Comparison of ENCODE assay signal across 8 cellular contexts in the genomic region with DNA sequence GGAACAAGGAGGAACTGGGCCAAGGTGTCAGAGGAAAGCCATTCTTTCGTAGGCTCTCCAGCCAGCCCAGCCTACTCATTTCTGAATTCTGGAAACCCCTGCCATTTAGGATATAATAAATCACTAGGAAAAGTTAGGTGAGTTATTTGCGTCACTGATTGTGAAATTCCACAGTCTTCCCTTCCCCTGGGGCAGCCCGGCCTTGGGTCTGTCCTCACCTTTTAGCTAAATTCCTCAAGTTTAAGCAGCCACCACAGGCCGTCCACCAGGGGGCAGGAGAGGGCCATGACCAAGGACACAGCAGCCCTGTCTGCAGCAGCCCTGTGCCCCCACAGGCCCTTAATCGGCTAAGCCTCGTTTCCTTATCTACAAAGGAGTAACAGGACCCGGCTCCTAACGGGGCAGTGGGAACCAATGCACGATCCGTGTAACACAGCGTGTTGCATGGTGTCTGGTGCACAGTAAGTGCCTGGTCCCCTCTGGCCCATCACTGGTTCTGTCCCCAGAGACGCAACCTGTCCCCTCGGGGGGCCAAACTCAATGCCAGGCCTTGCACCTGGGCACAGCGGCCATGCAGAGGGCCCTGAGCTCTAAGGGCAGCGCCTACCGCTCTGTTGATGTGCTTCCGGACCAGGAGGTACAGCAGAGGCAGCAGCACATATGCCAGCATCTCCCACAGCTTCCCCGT. TPM values are rescaled to one million over a fixed set of nuclear protein-coding genes. Genes with fewer than 3 reads are reported as not detected.
DNase-seq lines count a peak whose midpoint lies in the region; ATAC-seq and TF ChIP-seq lines count a peak whose summit lies in the region.

No MANE protein-coding gene starts in this region.

- CTCF ChIA-PET in activated CD4-positive, alpha-beta T cell treated with anti-CD3 and anti-CD28 coated beads for 36 hours (lab: Charles Lee) = interaction anchor here (0.6 to 3.4 kb wide), 25 partner anchors 10 to 303 kb away, joined by 3 to 40 read pairs (median 3); no protein-coding TSS in a partner anchor

- POLR2A ChIA-PET in activated CD4-positive, alpha-beta T cell treated with anti-CD3 and anti-CD28 coated beads for 36 hours (lab: Charles Lee) = no interaction called here

- no peaks in the 10 kb centered on the region for H3K27me3 Mint-ChIP-seq in activated CD4-positive, alpha-beta T cell treated with anti-CD3 and anti-CD28 coated beads for 36 hours

- H3K4me3 ChIP-seq in AG09309 (ENCODE audit: control insufficient read depth, low read depth, low read length) = no peak overlapping the region

- no peaks in the 10 kb centered on the region for H3K36me3 Mint-ChIP-seq in activated CD4-positive, alpha-beta T cell treated with anti-CD3 and anti-CD28 coated beads for 36 hours (ENCODE audit: low read depth)

- peak; percentile 95 for TF ChIP-seq CTCF in AG09309 (IDR thresholded peaks at IDR 0.05; ENCODE audit: control insufficient read depth, insufficient read depth, low read depth, low read length, missing control alignments)

- DNase-seq in AG09309 (ENCODE audit: low read depth) (no peak), NCI-H345 treated with DMSO at 0.1 percent for 48 hours (lab: John Stamatoyannopoulos, UW; ENCODE audit: unreplicated experiment) (peak; percentile 41), cerebellar cortex (ENCODE audit: low spot score) (peak; percentile 77), left colon (peak; percentile 82 to 92)
- DNase-seq in activated CD4-positive, alpha-beta T cell treated with anti-CD3 and anti-CD28 coated beads for 36 hours = peak; percentile 93
- DNase-seq in stimulated activated CD4-positive, alpha-beta T cell treated with anti-CD3 and anti-CD28 coated beads, Interleukin-2, amount 100 ng/mL, for 4 hours (ENCODE audit: low read depth) = peak; percentile 70

- H3K4me3 Mint-ChIP-seq in activated CD4-positive, alpha-beta T cell treated with anti-CD3 and anti-CD28 coated beads for 36 hours = no peak overlapping the region

- no peaks in the 10 kb centered on the region for H3K9me3 Mint-ChIP-seq in activated CD4-positive, alpha-beta T cell treated with anti-CD3 and anti-CD28 coated beads for 36 hours (ENCODE audit: low read depth)

- no peak overlapping the region for H3K27ac Mint-ChIP-seq in activated CD4-positive, alpha-beta T cell treated with anti-CD3 and anti-CD28 coated beads for 36 hours

- H3K4me1 Mint-ChIP-seq in activated CD4-positive, alpha-beta T cell treated with anti-CD3 and anti-CD28 coated beads for 36 hours = peaks cover 5% of the 10 kb centered on the region

- ATAC-seq in GM21723 (IDR thresholded peaks at IDR 0.05; ENCODE audit: unreplicated experiment) (peak; percentile 61), left colon (peak; percentile 54), HG02840 (IDR thresholded peaks at IDR 0.05; ENCODE audit: low FRiP score, unreplicated experiment) (no peak)
- ATAC-seq in activated CD4-positive, alpha-beta T cell treated with anti-CD3 and anti-CD28 coated beads for 36 hours = peak; percentile 75

- intact Hi-C loops in activated CD4-positive, alpha-beta T cell treated with anti-CD3 and anti-CD28 coated beads for 36 hours (cut with DNase I, micrococcal nuclease) = loop anchor here (1.0 to 2.0 kb wide), 4 partner anchors 85 to 380 kb away; no protein-coding TSS in a partner anchor
- intact Hi-C loops in left colon (cut with DNase I, micrococcal nuclease) = loop anchor here in 1 of 2 donors (5.0 kb wide), 1 partner anchor 81 kb away; no protein-coding TSS in a partner anchor

RNA-seq across cellular contexts. Expression of a gene that starts 18.1 kb away (rescaled TPM):
- total RNA-seq in activated CD4-positive, alpha-beta T cell treated with anti-CD3 and anti-CD28 coated beads for 36 hours = 1 to 10 TPM; 2.7 to 3.6 TPM
- 10 to 100 TPM in 1 of 2 donors, 1 to 10 TPM in 1; 9.1 to 14.2 TPM for total RNA-seq in left colon

RNA-seq across cellular contexts. Expression of a gene that starts 41.4 kb away (rescaled TPM):
- not detected for total RNA-seq in activated CD4-positive, alpha-beta T cell treated with anti-CD3 and anti-CD28 coated beads for 36 hours
- total RNA-seq in left colon = 10 to 100 TPM in 1 of 2 donors, 1 to 10 TPM in 1; 8.1 to 10.4 TPM

Comparison
In these comparisons a context has a peak if more than half of its experiments do, and no peak if none do; other contexts are left out.
1. RNA of a gene that starts 41.4 kb away (total RNA-seq): 8.1 to 10.4 TPM in left colon; not detected in activated CD4-positive, alpha-beta T cell treated with anti-CD3 and anti-CD28 coated beads for 36 hours; every median in the first group is over 4 times any median in the second.